8 cellular contexts compared by ENCODE assay signal in the genomic region with DNA sequence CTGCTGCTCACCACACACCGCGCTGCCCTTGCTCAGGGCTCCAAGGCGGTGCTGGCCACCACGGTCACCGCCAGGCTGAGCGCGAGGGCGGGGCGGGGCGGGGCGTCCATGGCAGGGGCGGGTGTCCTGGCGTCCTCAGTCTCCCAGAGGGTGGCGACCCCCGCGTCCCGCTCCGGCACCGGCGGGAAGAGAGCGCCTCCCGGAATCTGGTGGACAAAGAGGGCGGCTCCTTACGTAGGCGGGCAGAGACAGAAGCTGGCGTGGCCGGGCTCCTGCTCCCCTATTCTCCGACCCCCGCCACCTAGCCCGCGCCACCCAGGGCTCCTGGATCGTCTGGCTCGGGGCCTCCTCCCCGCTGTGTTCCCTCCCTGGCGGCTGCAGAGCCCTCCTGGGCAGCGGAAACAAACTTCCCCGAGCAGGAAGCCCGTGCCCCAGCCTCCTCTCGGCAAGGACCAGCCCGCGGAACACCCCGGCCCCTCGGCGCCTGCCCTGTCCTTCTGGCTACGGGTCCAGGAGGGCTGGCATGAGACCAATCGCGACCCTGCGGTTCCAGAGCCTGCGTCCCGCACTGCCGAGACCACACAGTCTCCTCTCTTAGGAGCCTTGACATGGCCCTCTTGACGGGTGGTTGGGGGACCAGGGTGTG.
DNase-seq lines count a peak whose midpoint lies in the region; ATAC-seq and TF ChIP-seq lines count a peak whose summit lies in the region.

No MANE protein-coding gene starts in this region.

- H3K4me3 ChIP-seq in BE2C (ENCODE audit: low read depth, low read length): peak overlapping the region; percentile 64
- H3K4me3 ChIP-seq in ascending aorta: peak overlapping the region; percentile 52 to 60

- peaks cover 0 to 7% of the 10 kb centered on the region in 2 donors for H3K9me3 Mint-ChIP-seq in stimulated activated naive CD8-positive, alpha-beta T cell treated with anti-CD3 and anti-CD28 coated beads, Interleukin-15, amount 100 ng/mL, for 72 hours

- peak overlapping the region; percentile 69 to 76 for H3K4me3 Mint-ChIP-seq in stimulated activated naive CD8-positive, alpha-beta T cell treated with anti-CD3 and anti-CD28 coated beads, Interleukin-15, amount 100 ng/mL, for 72 hours

- no peak overlapping the region for H3K27ac ChIP-seq in ascending aorta

- DNase-seq in BE2C (peak; percentile 84), HuH-7 (ENCODE audit: low spot score) (peak; percentile 82), ascending aorta (ENCODE audit: low spot score in 2 of 2) (no peak), islet precursor cell (peak; percentile 94), NCI-H446 treated with DMSO at 0.1 percent for 48 hours (lab: John Stamatoyannopoulos, UW) (no peak), GM13977 (ENCODE audit: low spot score) (no peak)
- DNase-seq in stimulated activated naive CD8-positive, alpha-beta T cell treated with anti-CD3 and anti-CD28 coated beads, Interleukin-15, amount 100 ng/mL, for 72 hours: no peak

- H3K36me3 ChIP-seq in BE2C (no peaks in the 10 kb centered on the region), ascending aorta (no peaks in the 10 kb centered on the region)

- no peaks in the 10 kb centered on the region for H3K4me1 ChIP-seq in BE2C
- no peaks in the 10 kb centered on the region for H3K4me1 ChIP-seq in ascending aorta

- no peak overlapping the region for H3K27ac Mint-ChIP-seq in stimulated activated naive CD8-positive, alpha-beta T cell treated with anti-CD3 and anti-CD28 coated beads, Interleukin-15, amount 100 ng/mL, for 72 hours

- in situ Hi-C loops in GM13977 (cut with MboI; ENCODE audit: low pct_unique_long_range_greater_than_20kb, low sequenced_read_pairs, unreplicated experiment): no loop called here

- peaks cover 6% of the 10 kb centered on the region for H3K4me1 Mint-ChIP-seq in stimulated activated naive CD8-positive, alpha-beta T cell treated with anti-CD3 and anti-CD28 coated beads, Interleukin-15, amount 100 ng/mL, for 72 hours

- TF ChIP-seq CTCF in BE2C (IDR thresholded peaks at IDR 0.05; ENCODE audit: low read depth, low read length): 0 out of 2 replicates have a peak, but pooled peaks have one; percentile 2
- TF ChIP-seq CTCF in ascending aorta (IDR thresholded peaks at IDR 0.05): no peak
- TF ChIP-seq CTCF in GM13977 (IDR thresholded peaks at IDR 0.05; ENCODE audit: extremely low read depth, insufficient read depth, missing control alignments): no peak

- H3K27me3 ChIP-seq in BE2C (no peaks in the 10 kb centered on the region), ascending aorta (no peaks in the 10 kb centered on the region)

- peaks cover 52% of the 10 kb centered on the region for H3K27me3 Mint-ChIP-seq in stimulated activated naive CD8-positive, alpha-beta T cell treated with anti-CD3 and anti-CD28 coated beads, Interleukin-15, amount 100 ng/mL, for 72 hours

- H3K9me3 ChIP-seq in BE2C (no peaks in the 10 kb centered on the region), ascending aorta (no peaks in the 10 kb centered on the region)

- ATAC-seq in stimulated activated naive CD8-positive, alpha-beta T cell treated with anti-CD3 and anti-CD28 coated beads, Interleukin-15, amount 100 ng/mL, for 72 hours: peak; percentile 54
- ATAC-seq in GM18867 (IDR thresholded peaks at IDR 0.05; ENCODE audit: unreplicated experiment): no peak

- intact Hi-C loops in ascending aorta (cut with DNase I): no loop called here

Comparison
In these comparisons a context has a peak if more than half of its experiments do, and no peak if none do; other contexts are left out.
1. DNase-seq: peak in BE2C (single experiment), HuH-7 (single experiment) and islet precursor cell (single experiment); none in ascending aorta (0 of 2), stimulated activated naive CD8-positive, alpha-beta T cell treated with anti-CD3 and anti-CD28 coated beads, Interleukin-15, amount 100 ng/mL, for 72 hours (0 of 2), NCI-H446 treated with DMSO at 0.1 percent for 48 hours (single experiment) and GM13977 (single experiment).